Comparison of ENCODE assay signal across 25 cellular contexts in the genomic region with DNA sequence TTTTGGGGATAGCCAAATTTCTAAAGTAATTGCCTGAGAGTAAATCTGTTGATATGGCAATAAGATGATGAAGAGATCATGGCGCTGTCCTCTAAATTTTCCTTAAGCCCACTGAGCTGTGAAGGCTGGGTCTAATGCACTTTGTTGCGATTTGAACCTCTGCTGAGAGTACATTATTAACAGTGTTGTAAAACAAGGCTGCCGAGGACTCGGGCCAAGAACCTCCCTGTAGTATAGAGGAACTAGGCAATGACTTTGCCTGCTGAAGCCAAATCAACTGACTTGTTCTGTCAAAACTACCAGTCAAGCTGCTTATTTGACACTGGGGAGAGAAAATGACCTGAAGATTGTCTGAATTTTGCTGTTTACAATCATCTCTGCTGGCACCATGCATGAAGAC.
"Had no signal": no experiment of that assay in that cellular context is flagged by ENCODE, and none has a peak within 500 bp of the region (broad histone marks: within the 10 kb centered on the region; RNA-seq: fewer than 3 reads in every experiment).

No MANE protein-coding gene starts in this region.

- H3K27me3 ChIP-seq: ascending aorta, breast epithelium, cardiac muscle cell, colonic mucosa, esophagus squamous epithelium, gastroesophageal sphincter had no signal

- H3K27ac ChIP-seq: ascending aorta, breast epithelium, cardiac muscle cell, colonic mucosa, epithelial cell of prostate, esophagus squamous epithelium, gastroesophageal sphincter, WERI-Rb-1 had no signal

- DNase-seq: activated B cell treated with CpG ODN at 0.5 μM for 24 hours; activated CD4-positive, alpha-beta T cell treated with anti-CD3 and anti-CD28 coated beads for 48 hours; activated CD4-positive, alpha-beta T cell treated with anti-CD3 and anti-CD28 coated beads, Interleukin-2, amount 50 U/mL, for 1 hour; activated CD4-positive, alpha-beta T cell treated with anti-CD3 and anti-CD28 coated beads, Interleukin-2, amount 50 U/mL, for 48 hours; activated CD8-positive, alpha-beta memory T cell treated with anti-CD3 and anti-CD28 coated beads for 24 hours; activated CD8-positive, alpha-beta T cell treated with anti-CD3 and anti-CD28 coated beads for 36 hours; activated effector memory CD4-positive, alpha-beta T cell treated with anti-CD3 and anti-CD28 coated beads, Interleukin-2, amount 50 U/mL, for 16 hours; activated naive CD4-positive, alpha-beta T cell treated with anti-CD3 and anti-CD28 coated beads for 36 hours; activated naive CD8-positive, alpha-beta T cell treated with anti-CD3 and anti-CD28 coated beads, Interleukin-2, amount 10 ng/mL, durations not matched to agents 7 days and 5 days; activated T-cell treated with anti-CD3 and anti-CD28 coated beads, Interleukin-2, amount 50 U/mL, for 4 hours; colonic mucosa; effector CD8-positive, alpha-beta T cell; esophagus squamous epithelium; foreskin melanocyte; T-helper 1 cell; T-helper 17 cell; T1000; WERI-Rb-1 had no signal

- H3K9me3 ChIP-seq: ascending aorta, breast epithelium, colonic mucosa, esophagus squamous epithelium, gastroesophageal sphincter had no signal

- H3K4me3 ChIP-seq: ascending aorta, breast epithelium, cardiac muscle cell, colonic mucosa, esophagus squamous epithelium, gastroesophageal sphincter had no signal

- ATAC-seq: activated CD4-positive, CD25-positive, alpha-beta regulatory T cell treated with anti-CD3 and anti-CD28 coated beads, Interleukin-2, amount 50 U/mL, for 24 hours; activated CD8-positive, alpha-beta T cell treated with anti-CD3 and anti-CD28 coated beads for 36 hours; activated naive CD4-positive, alpha-beta T cell treated with anti-CD3 and anti-CD28 coated beads, Interleukin-2, amount 50 U/mL, for 72 hours; activated T-cell treated with anti-CD3 and anti-CD28 coated beads, Interleukin-2, amount 50 U/mL, for 4 hours; gastroesophageal sphincter; T-helper 17 cell had no signal

- H3K36me3 ChIP-seq: ascending aorta, breast epithelium, cardiac muscle cell, colonic mucosa, esophagus squamous epithelium, gastroesophageal sphincter, WERI-Rb-1 had no signal

- H3K4me1 ChIP-seq: ascending aorta, breast epithelium, colonic mucosa, esophagus squamous epithelium, gastroesophageal sphincter had no signal
